17 cellular contexts compared by ENCODE assay signal in genomic region chr4:26104056-26104685, GRCh38.
DNase-seq lines count a peak whose midpoint lies in the region; ATAC-seq and TF ChIP-seq lines count a peak whose summit lies in the region.
"Had no signal": no experiment of that assay in that cellular context is flagged by ENCODE, and none has a peak within 500 bp of the region (broad histone marks: within the 10 kb centered on the region; RNA-seq: fewer than 3 reads in every experiment).

No MANE protein-coding gene starts in this region.

- no peak for TF ChIP-seq CTCF in A673 (conservative IDR thresholded peaks at IDR 0.05; ENCODE audit: low read depth, low read length)

- H3K9me3 Mint-ChIP-seq in activated T-helper 1 cell treated with anti-CD3 and anti-CD28 coated beads, Interleukin-12 subunit alpha, Interleukin-12 subunit beta, Interleukin-2, Interleukin-4 antibody, amounts not matched to agents 30 ng/mL and 10 ng/mL and 1 ng/mL, durations not matched to agents 14 hours and 24 hours and 36 hours, result peaks cover 35% of the 10 kb centered on the region

- BruUV-seq in A673 (replicated peaks; lab: Mats Ljungman, UMichigan), result no TSS peak

- intact Hi-C loops in activated T-helper 1 cell treated with anti-CD3 and anti-CD28 coated beads, Interleukin-12 subunit alpha, Interleukin-12 subunit beta, Interleukin-2, Interleukin-4 antibody, amounts not matched to agents 30 ng/mL and 10 ng/mL and 1 ng/mL, durations not matched to agents 14 hours and 24 hours and 36 hours (cut with micrococcal nuclease), result no loop called here
- intact Hi-C loops in A673 (cut with micrococcal nuclease; ENCODE audit: unreplicated experiment), result no loop called here

- peak overlapping the region; percentile 73 for H3K27ac Mint-ChIP-seq in activated T-helper 1 cell treated with anti-CD3 and anti-CD28 coated beads, Interleukin-12 subunit alpha, Interleukin-12 subunit beta, Interleukin-2, Interleukin-4 antibody, amounts not matched to agents 30 ng/mL and 10 ng/mL and 1 ng/mL, durations not matched to agents 14 hours and 24 hours and 36 hours
- H3K27ac Mint-ChIP-seq: activated naive CD8-positive, alpha-beta T cell treated with anti-CD3 and anti-CD28 coated beads, Interleukin-2, amount 50 U/mL, for 24 hours had no signal

- no peaks in the 10 kb centered on the region for H3K36me3 ChIP-seq in A673 (ENCODE audit: insufficient read depth, low read length, poor library complexity, severe bottlenecking)
- H3K36me3 ChIP-seq: gastrocnemius medialis, HAP-1 had no signal

- H3K4me1 Mint-ChIP-seq in activated T-helper 1 cell treated with anti-CD3 and anti-CD28 coated beads, Interleukin-12 subunit alpha, Interleukin-12 subunit beta, Interleukin-2, Interleukin-4 antibody, amounts not matched to agents 30 ng/mL and 10 ng/mL and 1 ng/mL, durations not matched to agents 14 hours and 24 hours and 36 hours (ENCODE audit: low read depth), result peaks cover 56% of the 10 kb centered on the region

- CTCF ChIA-PET in A673 (lab: Charles Lee), result no interaction called here

- DNase-seq in activated T-helper 1 cell treated with anti-CD3 and anti-CD28 coated beads, Interleukin-12 subunit alpha, Interleukin-12 subunit beta, Interleukin-2, Interleukin-4 antibody, amounts not matched to agents 30 ng/mL and 10 ng/mL and 1 ng/mL, durations not matched to agents 14 hours and 24 hours and 36 hours (ENCODE audit: low spot score), result no peak
- DNase-seq in A673 (ENCODE audit: low spot score), result no peak
- no peak for DNase-seq in activated CD4-positive, CD25-positive, alpha-beta regulatory T cell (lab: John Stamatoyannopoulos, UW)
- DNase-seq: activated naive CD8-positive, alpha-beta T cell treated with anti-CD3 and anti-CD28 coated beads, Interleukin-2, amount 50 U/mL, for 24 hours; activated T-cell treated with anti-CD3 and anti-CD28 coated beads for 4 hours; gastrocnemius medialis; mesenchymal stem cell; NCI-H1105; OCI-M1; SK-N-SH; stimulated activated naive CD4-positive, alpha-beta T cell treated with Interleukin-2 at 50 U/mL for 16 hours had no signal

- H3K4me3 Mint-ChIP-seq in activated T-helper 1 cell treated with anti-CD3 and anti-CD28 coated beads, Interleukin-12 subunit alpha, Interleukin-12 subunit beta, Interleukin-2, Interleukin-4 antibody, amounts not matched to agents 30 ng/mL and 10 ng/mL and 1 ng/mL, durations not matched to agents 14 hours and 24 hours and 36 hours, result no peak overlapping the region
- H3K4me3 Mint-ChIP-seq: activated naive CD8-positive, alpha-beta T cell treated with anti-CD3 and anti-CD28 coated beads, Interleukin-2, amount 50 U/mL, for 24 hours had no signal

- no peak overlapping the region for H3K27ac ChIP-seq in A673 (ENCODE audit: low read depth, low read length, poor library complexity, severe bottlenecking)

- no peak overlapping the region for H3K4me3 ChIP-seq in A673 (ENCODE audit: low read depth, low read length, poor library complexity, severe bottlenecking)
- H3K4me3 ChIP-seq: gastrocnemius medialis, HAP-1 had no signal

- H3K36me3 Mint-ChIP-seq in activated T-helper 1 cell treated with anti-CD3 and anti-CD28 coated beads, Interleukin-12 subunit alpha, Interleukin-12 subunit beta, Interleukin-2, Interleukin-4 antibody, amounts not matched to agents 30 ng/mL and 10 ng/mL and 1 ng/mL, durations not matched to agents 14 hours and 24 hours and 36 hours (ENCODE audit: low read depth), result peaks cover 29% of the 10 kb centered on the region

- H3K27me3 Mint-ChIP-seq in activated T-helper 1 cell treated with anti-CD3 and anti-CD28 coated beads, Interleukin-12 subunit alpha, Interleukin-12 subunit beta, Interleukin-2, Interleukin-4 antibody, amounts not matched to agents 30 ng/mL and 10 ng/mL and 1 ng/mL, durations not matched to agents 14 hours and 24 hours and 36 hours (ENCODE audit: insufficient read depth), result no peaks in the 10 kb centered on the region

- H3K9me3 ChIP-seq in A673 (ENCODE audit: low read depth, low read length, poor library complexity, severe bottlenecking), result no peaks in the 10 kb centered on the region
- H3K9me3 ChIP-seq: gastrocnemius medialis, HAP-1, SK-N-SH had no signal

- H3K27me3 ChIP-seq in A673 (replicated peaks; ENCODE audit: insufficient read depth, low read depth, low read length, poor library complexity), result no peaks in the 10 kb centered on the region
- H3K27me3 ChIP-seq: gastrocnemius medialis had no signal

- ATAC-seq in GM18868 (IDR thresholded peaks at IDR 0.05; ENCODE audit: unreplicated experiment) (peak; percentile 51), GM21367 (IDR thresholded peaks at IDR 0.05; ENCODE audit: unreplicated experiment) (peak; percentile 83), HG02852 (IDR thresholded peaks at IDR 0.05; ENCODE audit: unreplicated experiment) (peak; percentile 84), GM19328 (IDR thresholded peaks at IDR 0.05; ENCODE audit: unreplicated experiment) (no peak)
- ATAC-seq: activated naive CD8-positive, alpha-beta T cell treated with anti-CD3 and anti-CD28 coated beads, Interleukin-2, amount 50 U/mL, for 24 hours; gastrocnemius medialis; sciatic nerve had no signal

- POLR2A ChIA-PET in A673 (lab: Charles Lee; ENCODE audit: low non-redundant PET), result no interaction called here

- no peaks in the 10 kb centered on the region for H3K4me1 ChIP-seq in A673 (ENCODE audit: insufficient read depth, low read length, poor library complexity, severe bottlenecking)
- H3K4me1 ChIP-seq: HAP-1 had no signal
